ENCODE assay signal across 1 cellular context in genomic region chr5:176235155-176235554, GRCh38.
TF ChIP-seq lines count a peak whose summit lies in the region.

No MANE protein-coding gene starts in this region.

TF ChIP-seq in HepG2, 621 proteins besides CTCF, POLR2A, EP300 and RAD21:
- TF ChIP-seq STAG1 (CRISPR knock-in tag; IDR thresholded peaks at IDR 0.05) = peak; percentile 79
- TF ChIP-seq ZFX (CRISPR knock-in tag; IDR thresholded peaks at IDR 0.05; ENCODE audit: low read depth) = peak; percentile 18; the same call in 1 of the 2 replicates
- peak; percentile 37; the same call in 1 of the 2 replicates for TF ChIP-seq ZFY (CRISPR knock-in tag; IDR thresholded peaks at IDR 0.05)
- peak in 1 of 2 experiments; percentile 43; a peak in 1 of 4 replicates for TF ChIP-seq HMGXB4 (CRISPR knock-in tag; IDR thresholded peaks at IDR 0.05; ENCODE audit: borderline replicate concordance in 1 of 2, low read depth in 1 of 2)
- TF ChIP-seq SMC3 (IDR thresholded peaks at IDR 0.05; ENCODE audit: low read length) = peak; percentile 38; the same call in 1 of the 2 replicates
